In the genomic region with DNA sequence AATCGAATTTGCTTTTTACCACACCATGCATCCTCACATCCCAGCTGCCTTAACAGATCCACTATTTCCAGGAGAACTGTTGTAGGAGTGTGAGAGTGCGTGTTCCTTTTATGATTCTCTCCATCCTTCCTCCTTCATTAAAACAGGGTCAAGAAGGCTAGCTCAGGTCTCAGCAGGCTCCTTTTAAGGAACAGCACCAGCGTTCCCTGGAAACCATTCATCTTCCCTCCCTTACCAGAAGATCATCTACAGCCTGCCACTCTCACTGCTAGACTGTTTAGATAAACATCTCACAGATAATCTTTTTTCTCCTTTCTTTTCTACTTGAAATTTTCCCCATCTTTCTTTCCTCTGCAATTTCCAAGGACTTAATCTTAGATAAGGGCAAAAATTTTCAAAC, we compare ENCODE assay signal across 21 cellular contexts.
"Had no signal": no experiment of that assay in that cellular context is flagged by ENCODE, and none has a peak within 500 bp of the region (broad histone marks: within the 10 kb centered on the region; RNA-seq: fewer than 3 reads in every experiment).

No MANE protein-coding gene starts in this region.

- H3K4me3 ChIP-seq: colonic mucosa, hepatocyte, prostate gland, right lobe of liver, spleen, tibial artery, upper lobe of right lung, vagina had no signal

- H3K27me3 ChIP-seq: colonic mucosa, hepatocyte, right lobe of liver, spleen, tibial artery, upper lobe of right lung, vagina had no signal

- H3K4me3 Mint-ChIP-seq: naive thymus-derived CD4-positive, alpha-beta T cell; stimulated activated memory B cell treated with anti-CD40 and anti-IgM and Interleukin-4, amounts not matched to agents 10 μg/mL and 1 μg/mL and 100 μg/mL, for 72 hours; stimulated activated naive CD8-positive, alpha-beta T cell treated with anti-CD3 and anti-CD28 coated beads, Interleukin-15, Interleukin-2, amounts not matched to agents 100 ng/mL and 50 ng/mL, for 24 hours had no signal

- ATAC-seq: left colon; naive thymus-derived CD4-positive, alpha-beta T cell; right lobe of liver; stimulated activated memory B cell treated with anti-CD40 and anti-IgM and Interleukin-4, amounts not matched to agents 10 μg/mL and 1 μg/mL and 100 μg/mL, for 72 hours; upper lobe of right lung had no signal

- H3K4me2 ChIP-seq: hepatocyte had no signal

- FAIRE-seq: kidney had no signal

- H3K27ac ChIP-seq: colonic mucosa, hepatocyte, parathyroid adenoma, prostate gland, right lobe of liver, spleen, tibial artery, upper lobe of right lung, vagina had no signal

- DNase-seq: colonic mucosa; dermis blood vessel endothelial cell; effector CD4-positive, alpha-beta T cell; foreskin melanocyte; head of caudate nucleus; kidney; left colon; naive thymus-derived CD4-positive, alpha-beta T cell; right lobe of liver; spleen; stimulated activated CD4-positive, alpha-beta T cell treated with anti-CD3 and anti-CD28 coated beads, Interleukin-15, amount 100 ng/mL, for 24 hours; stimulated activated CD4-positive, alpha-beta T cell treated with anti-CD3 and anti-CD28 coated beads, Interleukin-1b, Interleukin-23, amount 100 ng/mL, for 48 hours; stimulated activated CD4-positive, alpha-beta T cell treated with anti-CD3 and anti-CD28 coated beads, Interleukin-4, amount 100 ng/mL, for 24 hours; tibial artery; upper lobe of right lung had no signal

- H3K27ac Mint-ChIP-seq: naive thymus-derived CD4-positive, alpha-beta T cell; stimulated activated memory B cell treated with anti-CD40 and anti-IgM and Interleukin-4, amounts not matched to agents 10 μg/mL and 1 μg/mL and 100 μg/mL, for 72 hours; stimulated activated naive CD8-positive, alpha-beta T cell treated with anti-CD3 and anti-CD28 coated beads, Interleukin-15, Interleukin-2, amounts not matched to agents 100 ng/mL and 50 ng/mL, for 24 hours had no signal

- H3K27me3 Mint-ChIP-seq: naive thymus-derived CD4-positive, alpha-beta T cell; stimulated activated memory B cell treated with anti-CD40 and anti-IgM and Interleukin-4, amounts not matched to agents 10 μg/mL and 1 μg/mL and 100 μg/mL, for 72 hours; stimulated activated naive CD8-positive, alpha-beta T cell treated with anti-CD3 and anti-CD28 coated beads, Interleukin-15, Interleukin-2, amounts not matched to agents 100 ng/mL and 50 ng/mL, for 24 hours had no signal

- H3K79me2 ChIP-seq: hepatocyte, parathyroid adenoma had no signal

- H3K4me1 Mint-ChIP-seq: naive thymus-derived CD4-positive, alpha-beta T cell; stimulated activated memory B cell treated with anti-CD40 and anti-IgM and Interleukin-4, amounts not matched to agents 10 μg/mL and 1 μg/mL and 100 μg/mL, for 72 hours had no signal

- H2AFZ ChIP-seq: hepatocyte, parathyroid adenoma had no signal

- H3K9me3 ChIP-seq: colonic mucosa, prostate gland, right lobe of liver, tibial artery, upper lobe of right lung, vagina had no signal

- H3K36me3 ChIP-seq: colonic mucosa, prostate gland, right lobe of liver, spleen, tibial artery, upper lobe of right lung, vagina had no signal

- H3K9ac ChIP-seq: parathyroid adenoma had no signal

- H3K36me3 Mint-ChIP-seq: stimulated activated memory B cell treated with anti-CD40 and anti-IgM and Interleukin-4, amounts not matched to agents 10 μg/mL and 1 μg/mL and 100 μg/mL, for 72 hours had no signal

- H3K4me1 ChIP-seq: colonic mucosa, parathyroid adenoma, prostate gland, right lobe of liver, spleen, tibial artery, upper lobe of right lung, vagina had no signal
